ENCODE assay signal across 17 cellular contexts in the genomic region with DNA sequence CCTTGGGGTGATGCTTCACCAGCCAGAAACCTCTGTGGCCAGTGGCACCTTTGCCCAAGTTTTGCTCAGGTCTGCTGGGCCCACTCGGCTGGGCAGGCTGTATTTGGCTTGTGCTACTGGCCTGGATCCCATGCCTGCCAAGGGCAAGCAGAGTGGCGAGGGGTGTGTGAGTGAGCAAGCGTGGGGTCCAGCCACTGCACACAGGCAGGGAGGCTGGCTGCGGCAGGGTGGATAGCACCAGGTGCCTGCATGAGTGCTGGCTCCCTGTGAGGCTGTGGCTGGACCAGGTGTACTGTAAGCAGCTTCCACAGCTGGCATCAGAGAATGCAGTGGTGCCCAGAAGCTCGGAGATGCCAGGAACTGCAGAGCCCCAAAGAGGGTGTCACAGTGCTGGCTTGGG.
DNase-seq lines count a peak whose midpoint lies in the region; ATAC-seq, FAIRE-seq and TF ChIP-seq lines count a peak whose summit lies in the region.
"Had no signal": no experiment of that assay in that cellular context is flagged by ENCODE, and none has a peak within 500 bp of the region (broad histone marks: within the 10 kb centered on the region; RNA-seq: fewer than 3 reads in every experiment).

No MANE protein-coding gene starts in this region.

- H3K14ac ChIP-seq in mesenchymal stem cell (ENCODE audit: low read length in 2 of 2): no peak overlapping the region

- no peak for TF ChIP-seq RAD21 in HepG2 (CRISPR knock-in tag; IDR thresholded peaks at IDR 0.05)

- H3K4me1 ChIP-seq in mesenchymal stem cell (ENCODE audit: control insufficient read depth, insufficient read depth, low read depth, low read length): no peaks in the 10 kb centered on the region
- H3K4me1 ChIP-seq in upper lobe of right lung: no peaks in the 10 kb centered on the region
- H3K4me1 ChIP-seq in vagina: no peaks in the 10 kb centered on the region
- no peaks in the 10 kb centered on the region for H3K4me1 ChIP-seq in HepG2 (ENCODE audit: insufficient read depth, low read length)
- H3K4me1 ChIP-seq: HAP-1 had no signal

- in situ Hi-C loops in HepG2 (cut with HindIII; ENCODE audit: extremely low pct_ligation_motif_present, low pct_unique_long_range_greater_than_20kb): no loop called here

- H4K91ac ChIP-seq in mesenchymal stem cell (ENCODE audit: low read length): peak overlapping the region; percentile 12

- ATAC-seq in upper lobe of right lung (peak; percentile 16), HepG2 (no peak)
- ATAC-seq: GM12878 had no signal

- H3K36me3 Mint-ChIP-seq in chondrocyte (ENCODE audit: low read depth): no peaks in the 10 kb centered on the region
- H3K36me3 Mint-ChIP-seq: CD4-positive, alpha-beta memory T cell had no signal

- H3K79me1 ChIP-seq in mesenchymal stem cell (replicated peaks; ENCODE audit: low read length, poor library complexity, severe bottlenecking): no peaks in the 10 kb centered on the region

- no peak overlapping the region for H3K9ac ChIP-seq in mesenchymal stem cell (ENCODE audit: low read length)
- H3K9ac ChIP-seq in HepG2 (ENCODE audit: insufficient read depth, low read depth, low read length): no peak overlapping the region
- H3K9ac ChIP-seq: GM23248 had no signal

- POLR2A ChIA-PET in HepG2 (lab: Yijun Ruan, JAX): no interaction called here

- no peak overlapping the region for H3K23ac ChIP-seq in mesenchymal stem cell (ENCODE audit: low read length in 2 of 2)

- no TSS peak for BruUV-seq in HepG2 (replicated peaks; lab: Mats Ljungman, UMichigan)

- no peaks in the 10 kb centered on the region for H4K20me1 ChIP-seq in HepG2 (ENCODE audit: insufficient read depth, low read length)

- intact Hi-C loops in posterior vena cava (cut with DNase I) (no loop called here), upper lobe of right lung (cut with DNase I) (no loop called here), vagina (cut with DNase I) (no loop called here), HepG2 (cut with micrococcal nuclease; ENCODE audit: unreplicated experiment) (no loop called here)

- H2BK12ac ChIP-seq in mesenchymal stem cell (ENCODE audit: low read length in 2 of 2): no peak overlapping the region

- H2BK120ac ChIP-seq in mesenchymal stem cell (ENCODE audit: low read depth, low read length): no peak overlapping the region

- no peak for FAIRE-seq in frontal cortex (lab: Jason Lieb, UNC)
- FAIRE-seq in HepG2 (lab: Jason Lieb, UNC): no peak
- FAIRE-seq: A204.1, GM12878, GM19239 had no signal

- peaks cover 10% of the 10 kb centered on the region for H3K9me3 ChIP-seq in mesenchymal stem cell (ENCODE audit: control insufficient read depth, low read length)
- no peaks in the 10 kb centered on the region for H3K9me3 ChIP-seq in upper lobe of right lung
- no peaks in the 10 kb centered on the region for H3K9me3 ChIP-seq in vagina
- H3K9me3 ChIP-seq in HepG2 (ENCODE audit: low read length): peaks cover 19% of the 10 kb centered on the region

- H3K27ac ChIP-seq in mesenchymal stem cell (ENCODE audit: low read length, poor library complexity, severe bottlenecking) (no peak overlapping the region), upper lobe of right lung (no peak overlapping the region), vagina (no peak overlapping the region), HepG2 (ENCODE audit: extremely low read length, insufficient read depth, low read length) (no peak overlapping the region)
- H3K27ac ChIP-seq: C4-2B, GM23248 had no signal

- no peak for TF ChIP-seq CTCF in chondrocyte (IDR thresholded peaks at IDR 0.05)
- TF ChIP-seq CTCF in upper lobe of right lung (IDR thresholded peaks at IDR 0.05): no peak
- TF ChIP-seq CTCF in vagina (IDR thresholded peaks at IDR 0.05): no peak
- no peak for TF ChIP-seq CTCF in HepG2 (CRISPR knock-in tag; IDR thresholded peaks at IDR 0.05)

- H3K27me3 Mint-ChIP-seq in chondrocyte (ENCODE audit: low read depth): peaks cover 6% of the 10 kb centered on the region
- H3K27me3 Mint-ChIP-seq: CD4-positive, alpha-beta memory T cell had no signal

- no peaks in the 10 kb centered on the region for H3K4me1 Mint-ChIP-seq in chondrocyte (ENCODE audit: low read depth)
- H3K4me1 Mint-ChIP-seq: CD4-positive, alpha-beta memory T cell had no signal

- no peak overlapping the region for H2BK15ac ChIP-seq in mesenchymal stem cell (ENCODE audit: low read depth, poor library complexity, severe bottlenecking)

- H4K8ac ChIP-seq in mesenchymal stem cell (ENCODE audit: low read length): no peak overlapping the region

- H3K4me2 ChIP-seq in mesenchymal stem cell (ENCODE audit: low read length, poor library complexity, severe bottlenecking) (no peak overlapping the region), HepG2 (ENCODE audit: low read depth, low read length) (no peak overlapping the region)

- H3K4me3 ChIP-seq in mesenchymal stem cell (ENCODE audit: insufficient read depth in 1 of 2, low read depth in 1 of 2, low read length in 2 of 2) (no peak overlapping the region), upper lobe of right lung (no peak overlapping the region), vagina (no peak overlapping the region), HepG2 (replicated peaks in 1 of 3; ENCODE audit: insufficient read depth in 1 of 3, low read depth in 2 of 3, low read length in 3 of 3) (no peak overlapping the region)
- H3K4me3 ChIP-seq: GM12878, GM23248, HAP-1 had no signal

- H3K9me3 Mint-ChIP-seq in chondrocyte (ENCODE audit: low read depth): no peaks in the 10 kb centered on the region

- H3K4ac ChIP-seq in mesenchymal stem cell (ENCODE audit: low read depth in 1 of 2, low read length in 2 of 2): no peak overlapping the region

- H3K27ac Mint-ChIP-seq in chondrocyte (ENCODE audit: unreplicated experiment): no peak overlapping the region
- H3K27ac Mint-ChIP-seq: CD4-positive, alpha-beta memory T cell had no signal

- no peak overlapping the region for H2BK5ac ChIP-seq in mesenchymal stem cell (ENCODE audit: low read depth, low read length, poor library complexity, severe bottlenecking)

- TF ChIP-seq EP300 in HepG2 (IDR thresholded peaks at IDR 0.05; ENCODE audit: low read depth in 2 of 2, low read length in 2 of 2): no peak
- no peak for TF ChIP-seq EP300 in HepG2 (CRISPR knock-in tag; IDR thresholded peaks at IDR 0.05; ENCODE audit: borderline replicate concordance)

- H3K27me3 ChIP-seq in mesenchymal stem cell (ENCODE audit: control insufficient read depth in 1 of 2, insufficient read depth in 1 of 2, low read length in 2 of 2) (no peaks in the 10 kb centered on the region), upper lobe of right lung (no peaks in the 10 kb centered on the region), vagina (no peaks in the 10 kb centered on the region), HepG2 (ENCODE audit: control insufficient read depth in 1 of 2, insufficient read depth in 2 of 2, low read length in 2 of 2) (no peaks in the 10 kb centered on the region)

- no peaks in the 10 kb centered on the region for H3K79me2 ChIP-seq in HepG2 (ENCODE audit: insufficient read depth, low read length)

- TF ChIP-seq POLR2A in vagina (IDR thresholded peaks at IDR 0.05): no peak
- TF ChIP-seq POLR2A in HepG2 (IDR thresholded peaks at IDR 0.05; ENCODE audit: insufficient read depth in 1 of 2, low read depth in 2 of 2, low read length in 2 of 2): no peak

- DNase-seq in chondrocyte (ENCODE audit: low spot score) (peak; percentile 76), mesenchymal stem cell (no peak), posterior vena cava (ENCODE audit: low spot score) (peak; percentile 55), upper lobe of right lung (no peak), frontal cortex (ENCODE audit: low spot score in 2 of 2) (no peak), vagina (ENCODE audit: extremely low spot score in 2 of 2) (no peak), HepG2 (ENCODE audit: low spot score) (no peak)
- DNase-seq: ACHN; AML-193; CD4-positive, alpha-beta memory T cell; DMS79 treated with DMSO at 0.1 percent for 48 hours; GM23248 had no signal

- H3K36me3 ChIP-seq in mesenchymal stem cell (ENCODE audit: control insufficient read depth in 1 of 2, insufficient read depth in 2 of 2, low read depth in 1 of 2, low read length in 2 of 2) (no peaks in the 10 kb centered on the region), upper lobe of right lung (no peaks in the 10 kb centered on the region), vagina (no peaks in the 10 kb centered on the region), HepG2 (replicated peaks in 1 of 2; ENCODE audit: control insufficient read depth in 1 of 2, insufficient read depth in 2 of 2, low read length in 2 of 2) (no peaks in the 10 kb centered on the region)
- H3K36me3 ChIP-seq: HAP-1 had no signal

- no peak overlapping the region for H3K4me3 Mint-ChIP-seq in chondrocyte (ENCODE audit: unreplicated experiment)
- H3K4me3 Mint-ChIP-seq: CD4-positive, alpha-beta memory T cell had no signal

- CTCF ChIA-PET in HepG2 (lab: Yijun Ruan, JAX; ENCODE audit: low intra/inter-chr PET ratio, low total read pairs): no interaction called here

- H2AK5ac ChIP-seq in mesenchymal stem cell (ENCODE audit: low read length, severe bottlenecking): no peak overlapping the region

- H2AFZ ChIP-seq in mesenchymal stem cell (ENCODE audit: low read depth, low read length): no peak overlapping the region
- no peak overlapping the region for H2AFZ ChIP-seq in HepG2 (ENCODE audit: low read length)
- H2AFZ ChIP-seq: GM23248 had no signal

- no peak overlapping the region for H3K18ac ChIP-seq in mesenchymal stem cell (ENCODE audit: low read depth in 1 of 2, low read length in 2 of 2)

- WGBS in mesenchymal stem cell: 84% methylated on average over 5 of the region's 5 CpGs
- 0% methylated on average over 1 of the region's 5 CpGs for WGBS in HepG2 (ENCODE audit: low lambda C conversion rate)

TF ChIP-seq in HepG2, 621 proteins besides CTCF, POLR2A, EP300 and RAD21:
- TF ChIP-seq TOPORS (CRISPR knock-in tag; IDR thresholded peaks at IDR 0.05): no peak
- TF ChIP-seq EED (CRISPR knock-in tag; IDR thresholded peaks at IDR 0.05): no peak
- no peak for TF ChIP-seq FIP1L1 (IDR thresholded peaks at IDR 0.05; ENCODE audit: borderline replicate concordance, insufficient read depth, low read depth, low read length)
- no peak for TF ChIP-seq ZNF792 (CRISPR knock-in tag; IDR thresholded peaks at IDR 0.05)
- TF ChIP-seq HES4 (CRISPR knock-in tag; IDR thresholded peaks at IDR 0.05; ENCODE audit: borderline replicate concordance): no peak
- TF ChIP-seq SAP130 (CRISPR knock-in tag; IDR thresholded peaks at IDR 0.05; ENCODE audit: low read depth): no peak
- no peak for TF ChIP-seq ATF1 (CRISPR knock-in tag; IDR thresholded peaks at IDR 0.05)
- TF ChIP-seq SOX13 (IDR thresholded peaks at IDR 0.05): no peak
- TF ChIP-seq SOX13 (CRISPR knock-in tag; conservative IDR thresholded peaks at IDR 0.05 in 1 of 2, IDR thresholded peaks at IDR 0.05 in 1 of 2): no peak
- TF ChIP-seq ZMAT3 (CRISPR knock-in tag; conservative IDR thresholded peaks at IDR 0.05): no peak
- TF ChIP-seq ZBTB7B (CRISPR knock-in tag; IDR thresholded peaks at IDR 0.05): no peak
- TF ChIP-seq KAT7 (CRISPR knock-in tag; IDR thresholded peaks at IDR 0.05; ENCODE audit: borderline replicate concordance): no peak
TF ChIP-seq in HepG2: peak in this region for 0.

Comparison
In these comparisons a context has a peak if more than half of its experiments do, and no peak if none do; other contexts are left out.
1. DNase-seq: peak in chondrocyte (single experiment) and posterior vena cava (single experiment); none in mesenchymal stem cell (single experiment), upper lobe of right lung (single experiment), frontal cortex (0 of 2), vagina (0 of 2) and HepG2 (single experiment).